In the genomic region with DNA sequence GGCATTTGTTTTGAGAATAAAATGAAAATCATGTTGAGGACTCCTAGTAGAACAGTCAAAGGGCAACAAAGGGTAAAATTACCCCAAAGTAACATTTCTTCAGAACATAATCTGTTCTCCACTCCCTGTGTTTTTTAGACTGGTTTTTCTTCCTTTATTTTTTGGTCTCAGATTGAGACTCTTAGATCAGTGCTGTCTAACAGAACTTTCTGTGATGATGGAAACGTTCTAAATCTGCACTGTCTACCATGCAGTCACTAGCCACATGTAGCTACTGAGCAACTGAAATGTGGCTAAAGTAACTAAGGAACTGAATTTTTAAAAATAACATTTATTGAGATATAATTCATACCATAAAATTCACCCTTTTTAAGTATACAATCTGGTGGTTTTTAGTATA, we compare ENCODE assay signal across 22 cellular contexts.
"Had no signal": no experiment of that assay in that cellular context is flagged by ENCODE, and none has a peak within 500 bp of the region (broad histone marks: within the 10 kb centered on the region; RNA-seq: fewer than 3 reads in every experiment).

No MANE protein-coding gene starts in this region.

- H3K27ac ChIP-seq: RWPE1 had no signal

- DNase-seq: IMR-90, Karpas-422, KG1, MM.1S, NCI-H1092 treated with DMSO at 0.1 percent for 48 hours, NCI-H1436, NCI-H187, NCI-H2029, NCI-H2081 treated with DMSO at 0.1 percent for 48 hours, NCI-H2171, NCI-H226, NCI-H446, NCI-H510A, NCI-H524 treated with DMSO at 0.1 percent for 48 hours, NCI-H69, NCI-H774, PC-3, SHP77, SK-N-SH had no signal

- H3K4me2 ChIP-seq: SK-N-SH had no signal

- FAIRE-seq: HepG2 had no signal

- H3K9me3 ChIP-seq: SK-N-SH had no signal

- ATAC-seq: HepG2, Panc1, PC-3 had no signal

- H3K9ac ChIP-seq: SK-N-SH had no signal
